15 cellular contexts compared by ENCODE assay signal in the genomic region with DNA sequence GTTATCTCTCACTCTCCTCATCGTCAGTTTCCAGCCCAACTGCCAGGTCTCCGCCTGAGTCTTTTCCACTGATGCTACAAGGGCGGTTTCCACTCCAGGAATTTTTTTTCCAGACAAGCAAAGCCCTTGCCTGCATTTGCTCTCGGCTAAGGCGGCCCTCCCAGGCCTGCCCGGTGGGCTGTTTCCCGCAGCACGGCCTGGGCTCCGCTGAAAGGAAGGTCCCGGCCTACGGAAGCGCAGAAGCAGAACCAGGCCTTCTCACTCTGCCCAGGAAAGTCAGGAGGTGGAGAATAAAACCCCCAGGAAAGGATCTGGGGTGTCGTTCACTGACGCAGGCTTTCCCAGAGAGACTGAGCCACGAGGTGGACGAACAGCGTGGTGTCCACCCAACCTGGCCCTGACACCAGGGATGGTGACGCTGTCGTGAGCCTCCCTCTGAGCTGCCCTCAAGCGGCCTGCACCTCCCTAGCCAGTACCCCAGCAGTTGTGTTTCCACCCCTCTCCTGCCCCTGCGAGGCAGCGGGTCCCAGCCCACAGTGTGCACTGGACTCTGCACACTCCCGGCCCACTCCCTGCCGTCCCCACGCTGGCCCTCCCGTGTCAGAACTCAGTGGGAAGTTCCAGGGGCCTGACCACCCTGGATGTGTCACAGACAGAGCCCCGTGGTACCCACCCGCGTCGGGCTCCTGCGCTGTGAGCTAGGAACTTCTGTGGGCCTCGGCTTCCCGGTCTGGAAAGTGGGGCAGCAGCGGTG. TPM values are rescaled to one million over a fixed set of nuclear protein-coding genes. Genes with fewer than 3 reads are reported as not detected.
DNase-seq lines count a peak whose midpoint lies in the region; ATAC-seq, FAIRE-seq and TF ChIP-seq lines count a peak whose summit lies in the region.
"Had no signal": no experiment of that assay in that cellular context is flagged by ENCODE, and none has a peak within 500 bp of the region (broad histone marks: within the 10 kb centered on the region; RNA-seq: fewer than 3 reads in every experiment).

No MANE protein-coding gene starts in this region.

- TF ChIP-seq CTCF in colonic mucosa (IDR thresholded peaks at IDR 0.05) (no peak), lower lobe of right lung (IDR thresholded peaks at IDR 0.05) (no peak)

- intact Hi-C loops in colonic mucosa (cut with DNase I), result no loop called here
- intact Hi-C loops in lower lobe of right lung (cut with DNase I), result no loop called here

- ATAC-seq in lower lobe of right lung (no peak), HG03159 (IDR thresholded peaks at IDR 0.05; ENCODE audit: unreplicated experiment) (no peak), esophagus mucosa (no peak)
- no peak for ATAC-seq in stimulated activated memory B cell treated with anti-CD40 and anti-IgM and Interleukin-4, amounts not matched to agents 10 μg/mL and 1 μg/mL and 100 μg/mL, for 72 hours
- ATAC-seq: activated naive CD4-positive, alpha-beta T cell treated with anti-CD3 and anti-CD28 coated beads, Interleukin-2, amount 50 U/mL, for 72 hours had no signal

- H3K4me3 Mint-ChIP-seq in stimulated activated memory B cell treated with anti-CD40 and anti-IgM and Interleukin-4, amounts not matched to agents 10 μg/mL and 1 μg/mL and 100 μg/mL, for 72 hours, result peak overlapping the region; percentile 74
- H3K4me3 Mint-ChIP-seq: endodermal cell had no signal

- H3K9me3 Mint-ChIP-seq in stimulated activated memory B cell treated with anti-CD40 and anti-IgM and Interleukin-4, amounts not matched to agents 10 μg/mL and 1 μg/mL and 100 μg/mL, for 72 hours, result no peaks in the 10 kb centered on the region
- H3K9me3 Mint-ChIP-seq: activated naive CD4-positive, alpha-beta T cell treated with anti-CD3 and anti-CD28 coated beads, Interleukin-2, amount 50 U/mL, for 72 hours; endodermal cell had no signal

- DNase-seq in GM12891 (ENCODE audit: insufficient read length, low spot score), result no peak
- no peak for DNase-seq in colonic mucosa
- DNase-seq in lower lobe of right lung, result no peak
- DNase-seq in activated CD4-positive, CD25-positive, alpha-beta regulatory T cell treated with anti-CD3 and anti-CD28 coated beads, Interleukin-2, amount 50 U/mL, for 72 hours, result no peak
- DNase-seq in NCI-H187 (lab: John Stamatoyannopoulos, UW), result no peak
- DNase-seq: activated CD4-positive, alpha-beta T cell treated with anti-CD3 and anti-CD28 coated beads for 4 hours; endodermal cell; MM.1S; T-helper 2 cell had no signal

- H3K27ac Mint-ChIP-seq in stimulated activated memory B cell treated with anti-CD40 and anti-IgM and Interleukin-4, amounts not matched to agents 10 μg/mL and 1 μg/mL and 100 μg/mL, for 72 hours, result peak overlapping the region; percentile 86
- H3K27ac Mint-ChIP-seq: activated naive CD4-positive, alpha-beta T cell treated with anti-CD3 and anti-CD28 coated beads, Interleukin-2, amount 50 U/mL, for 72 hours; endodermal cell had no signal

- H3K36me3 ChIP-seq in colonic mucosa (no peaks in the 10 kb centered on the region), lower lobe of right lung (no peaks in the 10 kb centered on the region)
- H3K36me3 ChIP-seq: tibial artery had no signal

- peaks cover 55% of the 10 kb centered on the region for H3K4me1 Mint-ChIP-seq in stimulated activated memory B cell treated with anti-CD40 and anti-IgM and Interleukin-4, amounts not matched to agents 10 μg/mL and 1 μg/mL and 100 μg/mL, for 72 hours
- H3K4me1 Mint-ChIP-seq: endodermal cell had no signal

- peaks cover 12% of the 10 kb centered on the region for H3K4me1 ChIP-seq in colonic mucosa
- peaks cover 55% of the 10 kb centered on the region for H3K4me1 ChIP-seq in lower lobe of right lung
- H3K4me1 ChIP-seq: parathyroid adenoma had no signal

- no peaks in the 10 kb centered on the region for H3K27me3 Mint-ChIP-seq in stimulated activated memory B cell treated with anti-CD40 and anti-IgM and Interleukin-4, amounts not matched to agents 10 μg/mL and 1 μg/mL and 100 μg/mL, for 72 hours

- FAIRE-seq in GM12891 (lab: Jason Lieb, UNC), result peak; percentile 5

- peak overlapping the region; percentile 51 to 53 for H3K9ac ChIP-seq in colonic mucosa (ENCODE audit: low read depth in 2 of 2, low read length in 2 of 2)
- H3K9ac ChIP-seq: parathyroid adenoma had no signal

- H3K27ac ChIP-seq in colonic mucosa (peak overlapping the region; percentile 57), lower lobe of right lung (peak overlapping the region; percentile 67)
- H3K27ac ChIP-seq: parathyroid adenoma, tibial artery had no signal

- no peak for TF ChIP-seq POLR2A in GM12891 (IDR thresholded peaks at IDR 0.05; ENCODE audit: low read depth, low read length)

- no peaks in the 10 kb centered on the region for H3K9me3 ChIP-seq in colonic mucosa
- H3K9me3 ChIP-seq in lower lobe of right lung, result no peaks in the 10 kb centered on the region
- H3K9me3 ChIP-seq: tibial artery had no signal

- H3K36me3 Mint-ChIP-seq in stimulated activated memory B cell treated with anti-CD40 and anti-IgM and Interleukin-4, amounts not matched to agents 10 μg/mL and 1 μg/mL and 100 μg/mL, for 72 hours, result no peaks in the 10 kb centered on the region
- H3K36me3 Mint-ChIP-seq: activated naive CD4-positive, alpha-beta T cell treated with anti-CD3 and anti-CD28 coated beads, Interleukin-2, amount 50 U/mL, for 72 hours had no signal

- H3K4me3 ChIP-seq in colonic mucosa (no peak overlapping the region), lower lobe of right lung (peak overlapping the region; percentile 28)
- H3K4me3 ChIP-seq: tibial artery had no signal

- peaks cover 22% of the 10 kb centered on the region for H3K27me3 ChIP-seq in colonic mucosa
- H3K27me3 ChIP-seq in lower lobe of right lung (ENCODE audit: low read depth), result peaks cover 25% of the 10 kb centered on the region

TF ChIP-seq in GM12891, 5 proteins besides CTCF, POLR2A, EP300 and RAD21:
- TF ChIP-seq TAF1 (IDR thresholded peaks at IDR 0.05; ENCODE audit: low read depth, low read length) (no peak), SPI1 (IDR thresholded peaks at IDR 0.05; ENCODE audit: low read depth, low read length) (no peak), POLR2AphosphoS5 (IDR thresholded peaks at IDR 0.05; ENCODE audit: low read depth, low read length) (no peak), POU2F2 (IDR thresholded peaks at IDR 0.05; ENCODE audit: low read depth, low read length) (no peak), PAX5 (IDR thresholded peaks at IDR 0.05; ENCODE audit: insufficient read depth, low read length, severe bottlenecking) (no peak)

RNA-seq across cellular contexts. Expression of a gene that starts 39.9 kb away (rescaled TPM):
- 15.1 TPM for polyA plus RNA-seq in GM12891 (2012; ENCODE audit: low read depth, missing spikeins)
- 10 to 100 TPM; 10.1 to 10.5 TPM for total RNA-seq in colonic mucosa
- 14.3 TPM for total RNA-seq in lower lobe of right lung
- total RNA-seq in esophagus mucosa, result 1.1 TPM
